In the genomic region with DNA sequence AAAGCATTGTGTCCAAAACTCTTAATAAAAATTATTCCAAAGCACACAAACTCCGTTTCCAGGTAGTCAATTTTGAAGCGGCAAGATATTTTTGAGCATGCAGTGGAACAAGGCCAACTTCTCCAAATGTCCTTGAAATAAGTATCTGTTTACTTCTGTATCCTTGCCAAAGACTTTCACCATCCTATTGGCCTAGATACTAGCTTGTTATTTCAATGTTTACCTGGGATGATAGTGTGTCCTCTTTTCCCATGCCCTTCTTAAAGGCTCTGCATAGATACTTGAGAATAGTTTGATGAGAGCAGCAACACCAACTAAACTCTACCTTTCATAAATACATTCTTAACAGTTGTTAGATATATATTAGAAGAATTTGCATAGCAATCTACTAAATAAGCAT, we compare ENCODE assay signal across 29 cellular contexts.
"Had no signal": no experiment of that assay in that cellular context is flagged by ENCODE, and none has a peak within 500 bp of the region (broad histone marks: within the 10 kb centered on the region; RNA-seq: fewer than 3 reads in every experiment).

No MANE protein-coding gene starts in this region.

- H3K4me3 ChIP-seq: gastrocnemius medialis, ovary, sigmoid colon, upper lobe of left lung, vagina had no signal

- H3K36me3 ChIP-seq: brain microvascular endothelial cell, gastrocnemius medialis, ovary, sigmoid colon, upper lobe of left lung, vagina, WERI-Rb-1 had no signal

- H3K27ac ChIP-seq: brain microvascular endothelial cell, gastrocnemius medialis, ovary, sigmoid colon, upper lobe of left lung, vagina, WERI-Rb-1 had no signal

- H3K4me1 ChIP-seq: sigmoid colon, upper lobe of left lung, vagina had no signal

- FAIRE-seq: astrocyte, small intestine, TTC549 had no signal

- DNase-seq: activated CD4-positive, alpha-beta T cell treated with anti-CD3 and anti-CD28 coated beads, Interleukin-2, amount 10 ng/mL, durations not matched to agents 24 days and 14 days; activated CD4-positive, CD25-positive, alpha-beta regulatory T cell treated with anti-CD3 and anti-CD28 coated beads, Interleukin-2, amount 50 U/mL, for 72 hours; activated CD8-positive, alpha-beta T cell treated with anti-CD3 and anti-CD28 coated beads for 36 hours; activated gamma-delta T cell treated with Interleukin-2 at 50 U/mL for 16 hours; activated naive CD4-positive, alpha-beta T cell treated with anti-CD3 and anti-CD28 coated beads, Interleukin-2, amount 50 U/mL, for 16 hours; activated T-cell treated with anti-CD3 and anti-CD28 coated beads, Interleukin-2, amount 50 U/mL, for 4 hours; amniotic stem cell; brain microvascular endothelial cell; cortex of kidney; effector memory CD8-positive, alpha-beta T cell; erythroblast; gastrocnemius medialis; glutamatergic neuron; islet precursor cell; midbrain; naive thymus-derived CD4-positive, alpha-beta T cell; ovary; retina; sigmoid colon; small intestine; stimulated activated CD4-positive, alpha-beta T cell treated with anti-CD3 and anti-CD28 coated beads, Interleukin-4, amount 100 ng/mL, for 24 hours; T-helper 9 cell; upper lobe of left lung; WERI-Rb-1 had no signal

- H3K9me3 ChIP-seq: gastrocnemius medialis, ovary, sigmoid colon, upper lobe of left lung, vagina had no signal

- H3K27me3 ChIP-seq: brain microvascular endothelial cell, gastrocnemius medialis, ovary, sigmoid colon, upper lobe of left lung, vagina had no signal

- ATAC-seq: activated CD8-positive, alpha-beta T cell treated with anti-CD3 and anti-CD28 coated beads for 36 hours; activated T-cell treated with anti-CD3 and anti-CD28 coated beads, Interleukin-2, amount 50 U/mL, for 4 hours; activated T-helper 17 cell treated with anti-CD3 and anti-CD28 coated beads, Interleukin-2, amount 50 U/mL, for 72 hours; effector memory CD8-positive, alpha-beta T cell; gastrocnemius medialis; naive thymus-derived CD4-positive, alpha-beta T cell; stimulated activated effector memory CD8-positive, alpha-beta T cell treated with anti-CD3 and anti-CD28 coated beads, Interleukin-12 subunit alpha, Interleukin-12 subunit beta, amount 100 ng/mL, for 72 hours had no signal
